In genomic region chr6:100719883-100720682, GRCh38 we compare ENCODE assay signal across 7 cellular contexts.
A peak's percentile ranks its signal among the peaks of the same experiment; 100 is the strongest.
DNase-seq lines count a peak whose midpoint lies in the region; ATAC-seq and TF ChIP-seq lines count a peak whose summit lies in the region.

No MANE protein-coding gene starts in this region.

- no peaks in the 10 kb centered on the region for H3K27me3 ChIP-seq in RWPE2 (ENCODE audit: insufficient read depth, poor library complexity, severe bottlenecking)

- DNase-seq in GM10266 (ENCODE audit: extremely low spot score) = no peak
- DNase-seq in RWPE2 (ENCODE audit: low spot score) = no peak
- peak; percentile 43 for DNase-seq in foreskin melanocyte
- peak; percentile 54 for DNase-seq in superior temporal gyrus (ENCODE audit: extremely low spot score)
- no peak for DNase-seq in omental fat pad (ENCODE audit: low spot score)
- no peak for DNase-seq in T1000 (lab: John Stamatoyannopoulos, UW)

- H3K36me3 ChIP-seq in RWPE2 (ENCODE audit: low read depth) = peaks cover 50% of the 10 kb centered on the region

- ATAC-seq in HG02885 (IDR thresholded peaks at IDR 0.05; ENCODE audit: poor library complexity, unreplicated experiment) (peak; percentile 72), RWPE2 (ENCODE audit: low read depth) (no peak), omental fat pad (ENCODE audit: low FRiP score) (no peak)

- H3K4me3 ChIP-seq in RWPE2 (ENCODE audit: severe bottlenecking) = no peak overlapping the region

- H3K4me1 ChIP-seq in RWPE2 (ENCODE audit: insufficient read depth, poor library complexity, severe bottlenecking) = no peaks in the 10 kb centered on the region

- H3K9me3 ChIP-seq in RWPE2 (ENCODE audit: severe bottlenecking) = no peaks in the 10 kb centered on the region

- H3K27ac ChIP-seq in RWPE2 (ENCODE audit: poor library complexity, severe bottlenecking) = no peak overlapping the region

- TF ChIP-seq CTCF in GM10266 (IDR thresholded peaks at IDR 0.05; ENCODE audit: control insufficient read depth, insufficient read depth, low read depth, missing control alignments) = peak; percentile 44
- peak; percentile 79 for TF ChIP-seq CTCF in RWPE2 (IDR thresholded peaks at IDR 0.05; ENCODE audit: poor library complexity, severe bottlenecking)
- no peak for TF ChIP-seq CTCF in omental fat pad (IDR thresholded peaks at IDR 0.05)

Comparison
In these comparisons a context has a peak if more than half of its experiments do, and no peak if none do; other contexts are left out.
1. DNase-seq: peak in foreskin melanocyte (single experiment) and superior temporal gyrus (single experiment); none in GM10266 (single experiment), RWPE2 (single experiment), omental fat pad (single experiment) and T1000 (single experiment).
2. CTCF ChIP-seq: peak in GM10266 (single experiment) and RWPE2 (single experiment); none in omental fat pad (0 of 3).